Comparison of ENCODE assay signal across 12 cellular contexts in the genomic region with DNA sequence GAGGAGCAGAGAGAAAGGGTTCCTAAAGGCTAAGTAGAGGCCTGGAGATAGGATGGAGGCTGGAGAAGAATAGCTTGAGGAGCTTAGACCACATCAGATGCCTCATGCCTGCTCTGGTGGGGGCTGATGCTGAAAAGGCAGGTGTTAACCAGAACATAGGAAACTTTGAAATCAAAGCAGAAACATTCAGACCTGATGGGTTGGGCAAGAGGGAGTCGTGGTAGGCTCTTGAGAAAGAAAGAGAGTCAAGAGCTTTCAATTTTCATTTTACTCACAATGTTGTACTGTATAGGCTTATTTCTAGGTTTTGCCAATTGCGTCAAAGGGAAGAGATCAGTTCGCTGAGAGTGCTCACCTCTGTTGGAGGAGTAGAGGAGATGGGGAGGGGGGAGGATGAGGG.
"Had no signal": no experiment of that assay in that cellular context is flagged by ENCODE, and none has a peak within 500 bp of the region (broad histone marks: within the 10 kb centered on the region; RNA-seq: fewer than 3 reads in every experiment).

No MANE protein-coding gene starts in this region.

- H3K27me3 Mint-ChIP-seq: activated T-helper 17 cell treated with anti-CD3 and anti-CD28 coated beads, Interleukin-2, amount 50 U/mL, for 72 hours; effector memory CD8-positive, alpha-beta T cell had no signal

- H3K4me1 Mint-ChIP-seq: activated T-helper 17 cell treated with anti-CD3 and anti-CD28 coated beads, Interleukin-2, amount 50 U/mL, for 72 hours had no signal

- H3K27ac Mint-ChIP-seq: activated CD8-positive, alpha-beta T cell treated with anti-CD3 and anti-CD28 coated beads, Interleukin-2, amount 10 ng/mL, durations not matched to agents 7 days and 5 days; activated naive CD4-positive, alpha-beta T cell treated with anti-CD3 and anti-CD28 coated beads for 36 hours; activated T-helper 17 cell treated with anti-CD3 and anti-CD28 coated beads, Interleukin-2, amount 50 U/mL, for 72 hours; effector memory CD8-positive, alpha-beta T cell had no signal

- H3K27ac ChIP-seq: adrenal gland, epithelial cell of prostate, neutrophil, VCaP had no signal

- DNase-seq: activated CD8-positive, alpha-beta T cell treated with anti-CD3 and anti-CD28 coated beads, Interleukin-2, amount 10 ng/mL, durations not matched to agents 7 days and 5 days; activated naive CD4-positive, alpha-beta T cell treated with anti-CD3 and anti-CD28 coated beads for 36 hours; effector memory CD8-positive, alpha-beta T cell; hippocampal formation; midbrain; posterior cingulate gyrus had no signal

- ATAC-seq: activated CD8-positive, alpha-beta T cell treated with anti-CD3 and anti-CD28 coated beads, Interleukin-2, amount 10 ng/mL, durations not matched to agents 7 days and 5 days; activated T-helper 17 cell treated with anti-CD3 and anti-CD28 coated beads, Interleukin-2, amount 50 U/mL, for 72 hours; effector memory CD8-positive, alpha-beta T cell had no signal

- H3K9me3 ChIP-seq: adrenal gland, neutrophil had no signal

- H3K36me3 ChIP-seq: adrenal gland, neutrophil had no signal

- H3K4me1 ChIP-seq: adrenal gland had no signal

- H3K4me3 ChIP-seq: adrenal gland, skin epidermis had no signal

- H3K4me3 Mint-ChIP-seq: activated CD8-positive, alpha-beta T cell treated with anti-CD3 and anti-CD28 coated beads, Interleukin-2, amount 10 ng/mL, durations not matched to agents 7 days and 5 days; activated naive CD4-positive, alpha-beta T cell treated with anti-CD3 and anti-CD28 coated beads for 36 hours; activated T-helper 17 cell treated with anti-CD3 and anti-CD28 coated beads, Interleukin-2, amount 50 U/mL, for 72 hours had no signal

- H3K27me3 ChIP-seq: adrenal gland, neutrophil had no signal
